16 cellular contexts compared by ENCODE assay signal in genomic region chr1:194802572-194802971, GRCh38.
A peak's percentile ranks its signal among the peaks of the same experiment; 100 is the strongest.
DNase-seq lines count a peak whose midpoint lies in the region; ATAC-seq and TF ChIP-seq lines count a peak whose summit lies in the region.
"Had no signal": no experiment of that assay in that cellular context is flagged by ENCODE, and none has a peak within 500 bp of the region (broad histone marks: within the 10 kb centered on the region; RNA-seq: fewer than 3 reads in every experiment).

No MANE protein-coding gene starts in this region.

- no peaks in the 10 kb centered on the region for H3K79me1 ChIP-seq in IMR-90 (ENCODE audit: low read depth in 1 of 2, low read length in 2 of 2)

- no peak overlapping the region for H3K56ac ChIP-seq in IMR-90 (ENCODE audit: extremely low read depth, insufficient read depth, low read length)

- H3K4me2 ChIP-seq in IMR-90 (ENCODE audit: low read depth, low read length) (no peak overlapping the region), SU-DHL-6 (ENCODE audit: low read depth, low read length, poor library complexity, severe bottlenecking) (no peak overlapping the region)
- H3K4me2 ChIP-seq: BLaER1 had no signal

- H3K14ac ChIP-seq in IMR-90 (replicated peaks; ENCODE audit: low read depth, low read length) = no peak overlapping the region

- DNase-seq in SKM-1 treated with dmso at 0.1 percent for 144 hours (lab: John Stamatoyannopoulos, UW; ENCODE audit: unreplicated experiment) = peak; percentile 12
- DNase-seq in SKM-1 (lab: John Stamatoyannopoulos, UW; ENCODE audit: unreplicated experiment) = no peak
- DNase-seq in IMR-90 = no peak
- DNase-seq: Caco-2; CD4-positive, CD25-positive, alpha-beta regulatory T cell; CD8-positive, alpha-beta T cell; DMS153; DND-41; GOT3; H7; HCEC 1CT had no signal

- H2BK120ac ChIP-seq in IMR-90 (ENCODE audit: low read depth, low read length) = no peak overlapping the region

- WGBS in IMR-90 (ENCODE audit: extremely low coverage in 2 of 2, insufficient read length in 1 of 2), 2 experiments = no CpG with 5 or more reads among the region's 3 CpGs

- H2AK9ac ChIP-seq in IMR-90 (replicated peaks; ENCODE audit: low read depth, low read length, poor library complexity) = no peak overlapping the region

- no peaks in the 10 kb centered on the region for H4K20me1 ChIP-seq in IMR-90 (ENCODE audit: insufficient read depth, low read length)
- no peaks in the 10 kb centered on the region for H4K20me1 ChIP-seq in SU-DHL-6 (ENCODE audit: low read depth, low read length)
- H4K20me1 ChIP-seq: BLaER1 had no signal

- H3K4me1 ChIP-seq in IMR-90 (ENCODE audit: control insufficient read depth, insufficient read depth, low read length) = no peaks in the 10 kb centered on the region
- H3K4me1 ChIP-seq: BLaER1, Caco-2 had no signal

- H3K18ac ChIP-seq in IMR-90 (ENCODE audit: low read depth, low read length) = no peak overlapping the region

- ATAC-seq in IMR-90 (ENCODE audit: low read depth) = no peak
- ATAC-seq in HG03439 (IDR thresholded peaks at IDR 0.05; ENCODE audit: unreplicated experiment) = no peak
- ATAC-seq in HG03135 (IDR thresholded peaks at IDR 0.05; ENCODE audit: unreplicated experiment) = no peak
- ATAC-seq: CD8-positive, alpha-beta T cell had no signal

- no peak overlapping the region for H4K8ac ChIP-seq in IMR-90 (ENCODE audit: low read depth in 2 of 2, low read length in 2 of 2)

- in situ Hi-C loops in IMR-90 (cut with MboI; ENCODE audit: low sequenced_read_pairs) = no loop called here

- H2BK20ac ChIP-seq in IMR-90 (ENCODE audit: low read depth, low read length) = no peak overlapping the region

- H3K27me3 ChIP-seq in IMR-90 (ENCODE audit: control insufficient read depth, insufficient read depth, low read length) = no peaks in the 10 kb centered on the region
- H3K27me3 ChIP-seq in SU-DHL-6 (ENCODE audit: low read length) = no peaks in the 10 kb centered on the region
- H3K27me3 ChIP-seq: BLaER1 had no signal

- no peak for TF ChIP-seq POLR2A in IMR-90 (IDR thresholded peaks at IDR 0.05; ENCODE audit: low read depth, low read length)

- TF ChIP-seq RAD21 in IMR-90 (IDR thresholded peaks at IDR 0.05; ENCODE audit: low read length) = no peak

- no peak overlapping the region for H4K91ac ChIP-seq in IMR-90 (ENCODE audit: insufficient read depth, low read depth, low read length)

- H3K36me3 ChIP-seq in IMR-90 (ENCODE audit: control insufficient read depth, insufficient read depth, low read length) (no peaks in the 10 kb centered on the region), SU-DHL-6 (ENCODE audit: low read length) (no peaks in the 10 kb centered on the region)
- H3K36me3 ChIP-seq: BLaER1 had no signal

- H2AK5ac ChIP-seq in IMR-90 (ENCODE audit: low read depth, low read length) = no peak overlapping the region

- H4K5ac ChIP-seq in IMR-90 (ENCODE audit: low read depth, low read length) = no peak overlapping the region

- H3K9ac ChIP-seq in IMR-90 (ENCODE audit: low read depth, low read length) (no peak overlapping the region), SU-DHL-6 (ENCODE audit: low read length) (no peak overlapping the region)
- H3K9ac ChIP-seq: BLaER1 had no signal

- BruUV-seq in IMR-90 (replicated peaks; lab: Mats Ljungman, UMichigan) = no TSS peak

- no peak overlapping the region for H3K4me3 ChIP-seq in IMR-90 (ENCODE audit: insufficient read depth, low read depth, low read length)
- H3K4me3 ChIP-seq in SU-DHL-6 (ENCODE audit: insufficient read depth, low read length, poor library complexity, severe bottlenecking) = no peak overlapping the region
- H3K4me3 ChIP-seq: BLaER1 had no signal

- no peak overlapping the region for H3K4ac ChIP-seq in IMR-90 (ENCODE audit: low read depth, low read length)

- H3K9me1 ChIP-seq in IMR-90 (ENCODE audit: insufficient read depth, low read length) = no peaks in the 10 kb centered on the region

- H2BK15ac ChIP-seq in IMR-90 (ENCODE audit: low read depth, low read length) = no peak overlapping the region

- POLR2A ChIA-PET in IMR-90 (lab: Charles Lee; ENCODE audit: unreplicated experiment) = no interaction called here

- dilution Hi-C loops in IMR-90 (cut with HindIII; ENCODE audit: low sequenced_read_pairs, unreplicated experiment) = no loop called here

- no peak for TF ChIP-seq CTCF in IMR-90 (conservative IDR thresholded peaks at IDR 0.05; ENCODE audit: low read depth, low read length)
- no peak for TF ChIP-seq CTCF in SU-DHL-6 (IDR thresholded peaks at IDR 0.05; ENCODE audit: insufficient read depth, low read length, poor library complexity, severe bottlenecking)

- intact Hi-C loops in IMR-90 (cut with micrococcal nuclease) = no loop called here

- no peaks in the 10 kb centered on the region for H3F3A ChIP-seq in SU-DHL-6 (ENCODE audit: insufficient read depth)

- no peak overlapping the region for H3K23ac ChIP-seq in IMR-90 (ENCODE audit: low read depth, low read length)

- H3K9me2 ChIP-seq in SU-DHL-6 (replicated peaks; ENCODE audit: insufficient read depth, low read length) = no peaks in the 10 kb centered on the region

- no peak overlapping the region for H2BK5ac ChIP-seq in IMR-90 (ENCODE audit: low read depth, low read length, poor library complexity, severe bottlenecking)

- no peaks in the 10 kb centered on the region for H3K9me3 ChIP-seq in IMR-90 (ENCODE audit: control insufficient read depth, insufficient read depth, low read length)
- H3K9me3 ChIP-seq in SU-DHL-6 (ENCODE audit: insufficient read depth, low read length) = no peaks in the 10 kb centered on the region
- H3K9me3 ChIP-seq: BLaER1, Caco-2 had no signal

- H3K27ac ChIP-seq in IMR-90 (ENCODE audit: insufficient read depth, low read length) (no peak overlapping the region), SU-DHL-6 (ENCODE audit: low read depth, low read length) (no peak overlapping the region)
- H3K27ac ChIP-seq: BLaER1, C4-2B had no signal

- CTCF ChIA-PET in IMR-90 (lab: Yijun Ruan, JAX) = interaction anchor here (0.6 to 1.4 kb wide), 2 partner anchors 13 to 236 kb away, joined by 3 to 7 read pairs; no protein-coding TSS in a partner anchor

- H2AFZ ChIP-seq in IMR-90 (replicated peaks; ENCODE audit: low read length, poor library complexity) (no peak overlapping the region), SU-DHL-6 (ENCODE audit: low read depth, low read length, severe bottlenecking) (peak overlapping the region; percentile 27)

- H3K79me2 ChIP-seq in SU-DHL-6 (ENCODE audit: insufficient read depth, low read length) = no peaks in the 10 kb centered on the region

TF ChIP-seq in IMR-90, 13 proteins besides CTCF, POLR2A, EP300 and RAD21:
- TF ChIP-seq, protein P1, sequence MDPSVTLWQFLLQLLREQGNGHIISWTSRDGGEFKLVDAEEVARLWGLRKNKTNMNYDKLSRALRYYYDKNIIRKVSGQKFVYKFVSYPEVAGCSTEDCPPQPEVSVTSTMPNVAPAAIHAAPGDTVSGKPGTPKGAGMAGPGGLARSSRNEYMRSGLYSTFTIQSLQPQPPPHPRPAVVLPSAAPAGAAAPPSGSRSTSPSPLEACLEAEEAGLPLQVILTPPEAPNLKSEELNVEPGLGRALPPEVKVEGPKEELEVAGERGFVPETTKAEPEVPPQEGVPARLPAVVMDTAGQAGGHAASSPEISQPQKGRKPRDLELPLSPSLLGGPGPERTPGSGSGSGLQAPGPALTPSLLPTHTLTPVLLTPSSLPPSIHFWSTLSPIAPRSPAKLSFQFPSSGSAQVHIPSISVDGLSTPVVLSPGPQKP (IDR thresholded peaks at IDR 0.05; ENCODE audit: borderline replicate concordance, low read depth, low read length) = no peak
- peak; percentile 86 for TF ChIP-seq MAFK (IDR thresholded peaks at IDR 0.05; ENCODE audit: low read depth, low read length)
